Comparison of ENCODE assay signal across 6 cellular contexts in the genomic region with DNA sequence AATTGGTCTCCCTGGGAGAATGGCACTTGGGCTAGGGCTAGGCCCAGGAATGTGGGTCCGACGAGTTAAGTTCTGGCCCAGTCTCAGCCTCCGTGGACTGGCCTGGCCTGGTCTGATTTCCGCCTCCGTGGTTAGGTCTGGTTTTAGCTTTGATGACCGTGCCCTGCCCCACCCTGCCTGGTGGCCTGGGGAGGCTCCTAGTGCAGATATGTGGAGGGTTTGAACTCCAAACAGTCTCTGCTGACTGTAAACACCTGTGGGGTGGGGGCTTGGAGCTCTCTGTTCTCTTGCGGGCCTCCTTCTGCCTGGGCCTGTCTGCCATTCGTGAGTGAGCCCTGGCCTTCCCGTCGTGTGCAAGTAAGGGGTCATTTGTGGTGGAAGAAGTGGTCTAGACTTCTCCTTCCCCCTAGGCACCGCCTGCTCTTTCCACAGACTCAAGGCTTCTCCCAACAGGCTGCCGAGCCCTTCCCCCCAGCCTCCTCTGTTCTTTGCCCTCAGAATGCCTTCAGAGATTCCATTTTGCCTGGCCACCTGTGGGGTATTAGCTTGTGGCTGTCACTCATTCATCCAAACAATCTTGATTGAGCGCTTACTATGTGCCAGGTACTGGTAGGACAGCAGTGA. TPM values are rescaled to one million over a fixed set of nuclear protein-coding genes. Genes with fewer than 3 reads are reported as not detected.
A peak's percentile ranks its signal among the peaks of the same experiment; 100 is the strongest.
DNase-seq lines count a peak whose midpoint lies in the region; ATAC-seq and TF ChIP-seq lines count a peak whose summit lies in the region.

No MANE protein-coding gene starts in this region.

- ATAC-seq in HG03439 (IDR thresholded peaks at IDR 0.05; ENCODE audit: unreplicated experiment) = no peak

- 14 to 21% methylated on average over 7 of the region's 13 CpGs for WGBS in esophagus squamous epithelium, 2 donors

- H3K4me1 Mint-ChIP-seq in stimulated activated naive CD8-positive, alpha-beta T cell treated with anti-CD3 and anti-CD28 coated beads, Interleukin-15, Interleukin-2, amounts not matched to agents 100 ng/mL and 50 ng/mL, for 24 hours (ENCODE audit: low read depth) = peaks cover 58% of the 10 kb centered on the region

- H3K36me3 Mint-ChIP-seq in stimulated activated naive CD8-positive, alpha-beta T cell treated with anti-CD3 and anti-CD28 coated beads, Interleukin-15, Interleukin-2, amounts not matched to agents 100 ng/mL and 50 ng/mL, for 24 hours (ENCODE audit: low read depth) = peaks cover 10% of the 10 kb centered on the region

- peak overlapping the region; percentile 97 to 100 (median 98) for H3K27ac ChIP-seq in esophagus squamous epithelium

- peak in 1 of 4 donors; percentile 23 for TF ChIP-seq POLR2A in esophagus squamous epithelium (IDR thresholded peaks at IDR 0.05)

- no peak for TF ChIP-seq CTCF in esophagus squamous epithelium (IDR thresholded peaks at IDR 0.05)

- peaks cover 60 to 80% (median 60%) of the 10 kb centered on the region in 3 donors for H3K4me1 ChIP-seq in esophagus squamous epithelium

- H3K36me3 ChIP-seq in esophagus squamous epithelium = peaks cover 0 to 23% (median 7%) of the 10 kb centered on the region in 3 donors

- DNase-seq in SIG-M5 treated with dmso at 0.1 percent for 504 hours (lab: John Stamatoyannopoulos, UW; ENCODE audit: unreplicated experiment) (peak; percentile 63), SIG-M5 (lab: John Stamatoyannopoulos, UW) (no peak), esophagus squamous epithelium (lab: John Stamatoyannopoulos, UW) (no peak), GOT3 (lab: John Stamatoyannopoulos, UW) (no peak)

- intact Hi-C loops in esophagus squamous epithelium (cut with DNase I) = no loop called here

- H3K27me3 Mint-ChIP-seq in stimulated activated naive CD8-positive, alpha-beta T cell treated with anti-CD3 and anti-CD28 coated beads, Interleukin-15, Interleukin-2, amounts not matched to agents 100 ng/mL and 50 ng/mL, for 24 hours = no peaks in the 10 kb centered on the region

- no peaks in the 10 kb centered on the region for H3K27me3 ChIP-seq in esophagus squamous epithelium

- H3K9me3 ChIP-seq in esophagus squamous epithelium = no peaks in the 10 kb centered on the region

- peak overlapping the region; percentile 90 for H3K27ac Mint-ChIP-seq in stimulated activated naive CD8-positive, alpha-beta T cell treated with anti-CD3 and anti-CD28 coated beads, Interleukin-15, Interleukin-2, amounts not matched to agents 100 ng/mL and 50 ng/mL, for 24 hours

- peak overlapping the region; percentile 93 for H3K4me3 Mint-ChIP-seq in stimulated activated naive CD8-positive, alpha-beta T cell treated with anti-CD3 and anti-CD28 coated beads, Interleukin-15, Interleukin-2, amounts not matched to agents 100 ng/mL and 50 ng/mL, for 24 hours

- peak overlapping the region; percentile 89 to 94 (median 91) for H3K4me3 ChIP-seq in esophagus squamous epithelium

- no peaks in the 10 kb centered on the region for H3K9me3 Mint-ChIP-seq in stimulated activated naive CD8-positive, alpha-beta T cell treated with anti-CD3 and anti-CD28 coated beads, Interleukin-15, Interleukin-2, amounts not matched to agents 100 ng/mL and 50 ng/mL, for 24 hours

RNA-seq across cellular contexts. Expression of gene ATP6V0C, which starts 1.5 kb away (rescaled TPM):
- total RNA-seq in esophagus squamous epithelium = 100 to 1,000 TPM in 2 of 4 donors, 10 to 100 TPM in 2; 70.8 to 196 (median 125) TPM

RNA-seq across cellular contexts. Expression of gene AMDHD2, which starts 4.9 kb away (rescaled TPM):
- 10 to 100 TPM; 11.6 to 23.9 (median 17.5) TPM for total RNA-seq in esophagus squamous epithelium

RNA-seq across cellular contexts. Expression of gene CEMP1, which starts 15.9 kb away (rescaled TPM):
- total RNA-seq in esophagus squamous epithelium = under 1 TPM in 1 of 4 donors, not detected in 3; 0.76 TPM

RNA-seq across cellular contexts. Expression of gene PDPK1, which starts 22.5 kb away (rescaled TPM):
- 10 to 100 TPM; 18.3 to 28.2 (median 23.3) TPM for total RNA-seq in esophagus squamous epithelium

RNA-seq across cellular contexts. Expression of gene TBC1D24, which starts 40.4 kb away (rescaled TPM):
- 1 to 10 TPM; 3.1 to 4.6 (median 3.7) TPM for total RNA-seq in esophagus squamous epithelium
